Comparison of ENCODE assay signal across 8 cellular contexts in the genomic region with DNA sequence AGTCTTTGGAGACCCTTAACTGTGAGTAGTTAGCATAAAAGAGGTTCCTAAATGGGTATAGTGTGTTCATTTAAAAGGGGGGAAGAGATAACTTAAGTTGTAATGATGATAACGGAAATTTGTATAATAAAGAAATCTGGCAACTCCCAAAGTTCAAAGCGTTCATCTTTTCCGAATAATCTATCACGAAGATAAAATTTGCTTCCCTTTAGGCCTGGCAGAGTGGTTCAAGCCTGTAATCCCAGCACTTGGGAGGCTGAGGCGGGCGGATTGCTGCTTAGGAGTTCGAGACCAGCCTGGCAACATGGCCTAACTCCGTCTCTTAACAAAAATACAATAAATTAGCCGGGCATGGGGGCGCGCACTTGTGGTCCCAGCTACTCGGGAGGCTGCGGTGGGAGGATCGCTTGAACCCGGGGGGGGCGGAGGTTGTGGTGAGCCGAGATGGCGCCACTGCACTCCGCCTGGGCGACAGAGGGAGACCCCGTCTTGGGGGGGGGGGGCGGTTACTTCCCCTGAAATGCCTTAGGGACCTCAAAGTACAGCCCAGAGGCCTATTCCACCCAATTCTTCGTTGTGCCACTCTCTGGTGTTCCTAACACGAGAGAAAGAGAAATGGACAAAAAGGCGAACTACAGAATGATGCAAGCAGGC. TPM values are rescaled to one million over a fixed set of nuclear protein-coding genes. Genes with fewer than 3 reads are reported as not detected.
A peak's percentile ranks its signal among the peaks of the same experiment; 100 is the strongest.
DNase-seq lines count a peak whose midpoint lies in the region; ATAC-seq and TF ChIP-seq lines count a peak whose summit lies in the region.

No MANE protein-coding gene starts in this region.

- H3K4me3 ChIP-seq in RWPE2 (ENCODE audit: severe bottlenecking), result peak overlapping the region; percentile 54

- H3K9me3 ChIP-seq in RWPE2 (ENCODE audit: severe bottlenecking), result no peaks in the 10 kb centered on the region

- H3K27me3 ChIP-seq in RWPE2 (ENCODE audit: insufficient read depth, poor library complexity, severe bottlenecking), result no peaks in the 10 kb centered on the region

- H3K36me3 ChIP-seq in RWPE2 (ENCODE audit: low read depth), result peaks cover 41% of the 10 kb centered on the region

- no peak for TF ChIP-seq CTCF in RWPE2 (IDR thresholded peaks at IDR 0.05; ENCODE audit: poor library complexity, severe bottlenecking)

- H3K27ac ChIP-seq in RWPE2 (ENCODE audit: poor library complexity, severe bottlenecking), result peak overlapping the region; percentile 69
- H3K27ac ChIP-seq in adipose tissue (ENCODE audit: low read depth, low read length), result peak overlapping the region; percentile 45

- DNase-seq in ELF-1 (ENCODE audit: low read depth, low spot score) (peak; percentile 40), RWPE2 (ENCODE audit: low spot score) (no peak), iPS-NIHi11 (ENCODE audit: low spot score) (peak; percentile 9), NCI-H446 (lab: John Stamatoyannopoulos, UW) (no peak), occipital lobe (lab: John Stamatoyannopoulos, UW) (no peak)
- peak; percentile 5 to 14 (median 12) for DNase-seq in stimulated activated CD4-positive, alpha-beta T cell treated with anti-CD3 and anti-CD28 coated beads, Interleukin-1b, Interleukin-23, amount 100 ng/mL, for 24 hours (ENCODE audit: low read depth in 4 of 4, low spot score in 1 of 4)

- no peak for ATAC-seq in RWPE2 (ENCODE audit: low read depth)
- no peak for ATAC-seq in HG03469 (IDR thresholded peaks at IDR 0.05; ENCODE audit: unreplicated experiment)

- 21 to 27% (median 25%) methylated on average over 24 to 25 of the region's 25 CpGs for WGBS in adipose tissue, 3 donors

- peaks cover 8% of the 10 kb centered on the region for H3K4me1 ChIP-seq in RWPE2 (ENCODE audit: insufficient read depth, poor library complexity, severe bottlenecking)

RNA-seq across cellular contexts. Expression of a gene that starts 0.9 kb away (rescaled TPM):
- polyA plus RNA-seq in adipose tissue, result 10 to 100 TPM; 22.0 to 51.1 (median 38.3) TPM
- 200 TPM for total RNA-seq in occipital lobe

RNA-seq across cellular contexts. Expression of a gene that starts 48.5 kb away (rescaled TPM):
- 10 to 100 TPM in 1 of 3 donors, 1 to 10 TPM in 2; 3.9 to 10.3 (median 6.8) TPM for polyA plus RNA-seq in adipose tissue
- total RNA-seq in occipital lobe, result 166 TPM

Comparison
In these comparisons a context has a peak if more than half of its experiments do, and no peak if none do; other contexts are left out.
1. DNase-seq: peak in ELF-1 (single experiment), iPS-NIHi11 (single experiment) and stimulated activated CD4-positive, alpha-beta T cell treated with anti-CD3 and anti-CD28 coated beads, Interleukin-1b, Interleukin-23, amount 100 ng/mL, for 24 hours (4 of 4); none in RWPE2 (single experiment), NCI-H446 (0 of 2) and occipital lobe (single experiment).